Comparison of ENCODE assay signal across 17 cellular contexts in the genomic region with DNA sequence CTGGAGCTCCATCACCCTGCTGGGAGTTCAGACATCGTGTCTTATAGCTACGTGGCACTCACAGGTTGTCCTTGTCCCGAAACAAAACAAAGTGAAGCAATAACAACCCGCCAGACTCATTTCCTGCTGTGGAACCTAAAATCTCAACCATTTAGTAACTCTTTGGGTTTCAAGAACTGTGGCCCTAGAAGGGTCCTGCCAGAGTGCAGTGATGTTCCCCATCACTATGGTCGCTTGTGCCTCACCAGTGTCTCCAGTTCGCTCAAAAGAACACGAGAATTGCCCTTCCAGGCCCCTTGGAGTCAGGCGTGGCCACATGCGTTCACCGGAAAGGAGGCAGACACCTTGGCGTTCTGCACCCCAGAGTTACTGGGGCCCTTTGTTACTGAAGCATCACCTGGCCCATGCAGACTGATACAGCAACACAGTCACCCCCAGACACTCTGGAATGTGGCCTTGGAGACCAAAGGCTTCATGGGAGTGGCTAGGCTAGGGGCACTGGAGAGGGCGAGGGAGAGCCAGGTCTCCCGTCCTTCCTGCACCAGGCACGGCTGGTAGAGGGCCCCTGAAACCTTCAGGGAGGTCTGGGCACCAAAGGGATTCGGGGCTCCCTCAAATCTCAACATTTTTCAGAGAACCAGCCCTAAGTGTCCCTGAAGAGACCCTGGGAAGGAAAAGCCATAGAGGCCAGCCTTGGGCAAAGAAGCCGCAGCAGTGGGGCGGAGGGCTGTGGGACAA. TPM values are rescaled to one million over a fixed set of nuclear protein-coding genes. Genes with fewer than 3 reads are reported as not detected.
DNase-seq lines count a peak whose midpoint lies in the region; FAIRE-seq and TF ChIP-seq lines count a peak whose summit lies in the region.
"Had no signal": no experiment of that assay in that cellular context is flagged by ENCODE, and none has a peak within 500 bp of the region (broad histone marks: within the 10 kb centered on the region; RNA-seq: fewer than 3 reads in every experiment).

No MANE protein-coding gene starts in this region.

- no peak overlapping the region for H3K9ac ChIP-seq in astrocyte (ENCODE audit: low read length)

- H3K4me3 ChIP-seq in cardiac muscle cell: peak overlapping the region; percentile 41
- no peak overlapping the region for H3K4me3 ChIP-seq in astrocyte (ENCODE audit: insufficient read depth, low read depth, low read length)

- in situ Hi-C loops in ACHN (cut with HindIII; ENCODE audit: low pct_ligation_motif_present, low pct_unique_long_range_greater_than_20kb, low sequenced_read_pairs): no loop called here

- H3K27ac ChIP-seq in cardiac muscle cell: no peak overlapping the region
- H3K27ac ChIP-seq in astrocyte (ENCODE audit: low read depth, low read length): no peak overlapping the region
- H3K27ac ChIP-seq: prostate gland had no signal

- H3K4me1 ChIP-seq in cardiac muscle cell (ENCODE audit: low read depth): peaks cover 13% of the 10 kb centered on the region
- H3K4me1 ChIP-seq in astrocyte (ENCODE audit: insufficient read depth, low read length): peaks cover 11% of the 10 kb centered on the region

- H3K36me3 ChIP-seq in cardiac muscle cell (no peaks in the 10 kb centered on the region), astrocyte (ENCODE audit: insufficient read depth, low read length) (no peaks in the 10 kb centered on the region)
- H3K36me3 ChIP-seq: prostate gland, thoracic aorta had no signal

- H3K4me3 Mint-ChIP-seq in astrocyte (ENCODE audit: unreplicated experiment) (no peak overlapping the region), nephron progenitor cell (peak overlapping the region; percentile 64), type B pancreatic cell (peak overlapping the region; percentile 49)

- intact Hi-C loops in cardiac septum (cut with DNase I): no loop called here

- H3K36me3 Mint-ChIP-seq in astrocyte (ENCODE audit: low read depth, unreplicated experiment): peaks cover 2% of the 10 kb centered on the region
- H3K36me3 Mint-ChIP-seq in nephron progenitor cell (ENCODE audit: low read depth): no peaks in the 10 kb centered on the region
- H3K36me3 Mint-ChIP-seq in type B pancreatic cell: no peaks in the 10 kb centered on the region

- H3K4me1 Mint-ChIP-seq in astrocyte (ENCODE audit: low read depth, unreplicated experiment) (peaks cover 12% of the 10 kb centered on the region), nephron progenitor cell (peaks cover 67% of the 10 kb centered on the region), type B pancreatic cell (ENCODE audit: unreplicated experiment) (peaks cover 33% of the 10 kb centered on the region)

- no peaks in the 10 kb centered on the region for H3K27me3 ChIP-seq in cardiac muscle cell
- peaks cover 8% of the 10 kb centered on the region for H3K27me3 ChIP-seq in astrocyte (ENCODE audit: insufficient read depth, low read length)

- peak overlapping the region; percentile 78 for H3K4me2 ChIP-seq in astrocyte (ENCODE audit: low read length)

- H3K27ac Mint-ChIP-seq in astrocyte (ENCODE audit: unreplicated experiment): no peak overlapping the region
- no peak overlapping the region for H3K27ac Mint-ChIP-seq in nephron progenitor cell
- no peak overlapping the region for H3K27ac Mint-ChIP-seq in type B pancreatic cell

- no peak for DNase-seq in cardiac muscle cell (ENCODE audit: low read depth in 1 of 2, low spot score in 1 of 2)
- no peak for DNase-seq in cardiac septum (ENCODE audit: low spot score)
- DNase-seq in astrocyte (ENCODE audit: low read depth): no peak
- no peak for DNase-seq in nephron progenitor cell
- DNase-seq in type B pancreatic cell (ENCODE audit: extremely low spot score, unreplicated experiment): no peak
- DNase-seq in stimulated activated naive CD4-positive, alpha-beta T cell treated with Interleukin-2 at 50 U/mL for 16 hours (lab: John Stamatoyannopoulos, UW): no peak
- no peak for DNase-seq in RPMI8226
- no peak for DNase-seq in ACHN
- DNase-seq: activated CD4-positive, CD25-positive, alpha-beta regulatory T cell; activated CD8-positive, alpha-beta memory T cell treated with anti-CD3 and anti-CD28 coated beads, Interleukin-2, amount 50 U/mL, for 4 hours had no signal

- H3K27me3 Mint-ChIP-seq in astrocyte (ENCODE audit: low read depth, unreplicated experiment) (peaks cover 48% of the 10 kb centered on the region), nephron progenitor cell (ENCODE audit: low read depth, poor library complexity) (peaks cover 10% of the 10 kb centered on the region), type B pancreatic cell (no peaks in the 10 kb centered on the region)

- H3K9me3 ChIP-seq in cardiac muscle cell (ENCODE audit: low read depth) (no peaks in the 10 kb centered on the region), astrocyte (ENCODE audit: insufficient read depth, low read depth, low read length) (no peaks in the 10 kb centered on the region)
- H3K9me3 ChIP-seq: prostate gland, thoracic aorta had no signal

- H3K9me3 Mint-ChIP-seq in astrocyte (ENCODE audit: unreplicated experiment) (peaks cover 3% of the 10 kb centered on the region), nephron progenitor cell (peaks cover 7% of the 10 kb centered on the region), type B pancreatic cell (no peaks in the 10 kb centered on the region)

- FAIRE-seq in astrocyte (lab: Jason Lieb, UNC): no peak
- FAIRE-seq: D721Med had no signal

- H3K79me2 ChIP-seq in astrocyte (ENCODE audit: insufficient read depth, low read length): no peaks in the 10 kb centered on the region

- no peaks in the 10 kb centered on the region for H4K20me1 ChIP-seq in astrocyte (ENCODE audit: insufficient read depth, low read length)

- TF ChIP-seq CTCF in cardiac muscle cell (IDR thresholded peaks at IDR 0.05; ENCODE audit: low read depth, low read length) (no peak), astrocyte (IDR thresholded peaks at IDR 0.05; ENCODE audit: insufficient read depth, low read depth, low read length) (no peak), nephron progenitor cell (IDR thresholded peaks at IDR 0.05) (no peak), type B pancreatic cell (conservative IDR thresholded peaks at IDR 0.05) (no peak)

- H2AFZ ChIP-seq in astrocyte (ENCODE audit: low read depth, low read length): no peak overlapping the region

RNA-seq across cellular contexts. Expression of gene CRYGN, which starts 0.9 kb away (rescaled TPM):
- total RNA-seq in cardiac muscle cell (1.0 and 1.3 TPM in 2 replicates), cardiac septum (not detected), astrocyte (not detected in 2 replicates), type B pancreatic cell (ENCODE audit: low replicate concordance) (0.67 and 1.3 TPM in 2 replicates)
- 0.46 and 0.77 TPM in 2 replicates for polyA plus RNA-seq in cardiac muscle cell
- total RNA-seq: cerebellum; HT1080; prostate gland; Right ventricle myocardium inferior; T-helper 1 cell treated with Interleukin-12 subunit alpha and Interleukin-12 subunit beta and Interleukin-4 antibody, amounts not matched to agents 30 ng/mL and 1 ng/mL, for 36 hours had no signal

RNA-seq across cellular contexts. Expression of gene WDR86, which starts 29.2 kb away (rescaled TPM):
- total RNA-seq in cardiac muscle cell (71.8 and 130 TPM in 2 replicates), cardiac septum (not detected), astrocyte (2.5 and 3.6 TPM in 2 replicates), type B pancreatic cell (ENCODE audit: low replicate concordance) (13.0 and 83.0 TPM in 2 replicates)
- polyA plus RNA-seq in cardiac muscle cell: 58.8 and 87.0 TPM in 2 replicates
- total RNA-seq: HT1080; T-helper 1 cell treated with Interleukin-12 subunit alpha and Interleukin-12 subunit beta and Interleukin-4 antibody, amounts not matched to agents 30 ng/mL and 1 ng/mL, for 36 hours had no signal
